21 cellular contexts compared by ENCODE assay signal in genomic region chr5:131392461-131393095, GRCh38.
DNase-seq lines count a peak whose midpoint lies in the region; ATAC-seq and TF ChIP-seq lines count a peak whose summit lies in the region.
"Had no signal": no experiment of that assay in that cellular context is flagged by ENCODE, and none has a peak within 500 bp of the region (broad histone marks: within the 10 kb centered on the region; RNA-seq: fewer than 3 reads in every experiment).

No MANE protein-coding gene starts in this region.

- H3K4me1 ChIP-seq in hepatocyte (ENCODE audit: insufficient read depth): no peaks in the 10 kb centered on the region
- H3K4me1 ChIP-seq: adrenal gland had no signal

- H3K79me2 ChIP-seq in hepatocyte: no peaks in the 10 kb centered on the region

- 90% methylated on average over 5 of the region's 5 CpGs for WGBS in hepatocyte (ENCODE audit: low lambda C conversion rate, missing lambda C conversion rate)

- H3K9me2 ChIP-seq in hepatocyte (replicated peaks; ENCODE audit: insufficient read depth): no peaks in the 10 kb centered on the region

- H3K9me3 Mint-ChIP-seq in activated T-cell treated with anti-CD3 and anti-CD28 coated beads, Interleukin-2, amount 50 U/mL, for 72 hours: no peaks in the 10 kb centered on the region
- H3K9me3 Mint-ChIP-seq in activated CD8-positive, alpha-beta T cell treated with anti-CD3 and anti-CD28 coated beads, Interleukin-2, amount 10 ng/mL, durations not matched to agents 7 days and 5 days (ENCODE audit: insufficient read depth): no peaks in the 10 kb centered on the region
- H3K9me3 Mint-ChIP-seq in stimulated activated naive CD8-positive, alpha-beta T cell treated with anti-CD3 and anti-CD28 coated beads, Interleukin-15, amount 100 ng/mL, for 72 hours: no peaks in the 10 kb centered on the region

- H3K36me3 Mint-ChIP-seq in activated T-cell treated with anti-CD3 and anti-CD28 coated beads, Interleukin-2, amount 50 U/mL, for 72 hours (ENCODE audit: insufficient read depth in 2 of 2): peaks cover 21 to 62% of the 10 kb centered on the region in 2 donors
- peaks cover 87% of the 10 kb centered on the region for H3K36me3 Mint-ChIP-seq in activated CD8-positive, alpha-beta T cell treated with anti-CD3 and anti-CD28 coated beads, Interleukin-2, amount 10 ng/mL, durations not matched to agents 7 days and 5 days (ENCODE audit: low read depth)

- peak overlapping the region; percentile 97 for H3K27ac Mint-ChIP-seq in activated T-cell treated with anti-CD3 and anti-CD28 coated beads, Interleukin-2, amount 50 U/mL, for 72 hours
- peak overlapping the region; percentile 87 for H3K27ac Mint-ChIP-seq in activated CD8-positive, alpha-beta T cell treated with anti-CD3 and anti-CD28 coated beads, Interleukin-2, amount 10 ng/mL, durations not matched to agents 7 days and 5 days
- H3K27ac Mint-ChIP-seq in stimulated activated naive CD8-positive, alpha-beta T cell treated with anti-CD3 and anti-CD28 coated beads, Interleukin-15, amount 100 ng/mL, for 72 hours: peak overlapping the region; percentile 22 to 93

- H4K20me1 ChIP-seq in hepatocyte (ENCODE audit: insufficient read depth, poor library complexity, severe bottlenecking): no peaks in the 10 kb centered on the region

- no peaks in the 10 kb centered on the region for H3K27me3 ChIP-seq in hepatocyte
- H3K27me3 ChIP-seq: adrenal gland, MG63, upper lobe of right lung had no signal

- peak overlapping the region in 1 of 2 donors; percentile 75 for H3K4me3 Mint-ChIP-seq in activated T-cell treated with anti-CD3 and anti-CD28 coated beads, Interleukin-2, amount 50 U/mL, for 72 hours
- H3K4me3 Mint-ChIP-seq in activated CD8-positive, alpha-beta T cell treated with anti-CD3 and anti-CD28 coated beads, Interleukin-2, amount 10 ng/mL, durations not matched to agents 7 days and 5 days: no peak overlapping the region
- no peak overlapping the region for H3K4me3 Mint-ChIP-seq in stimulated activated naive CD8-positive, alpha-beta T cell treated with anti-CD3 and anti-CD28 coated beads, Interleukin-15, amount 100 ng/mL, for 72 hours

- no peak for TF ChIP-seq CTCF in hepatocyte (IDR thresholded peaks at IDR 0.05; ENCODE audit: poor library complexity)

- H3K36me3 ChIP-seq in hepatocyte (replicated peaks; ENCODE audit: insufficient read depth, low read depth): no peaks in the 10 kb centered on the region
- H3K36me3 ChIP-seq: adrenal gland had no signal

- H3K4me1 Mint-ChIP-seq in activated T-cell treated with anti-CD3 and anti-CD28 coated beads, Interleukin-2, amount 50 U/mL, for 72 hours (ENCODE audit: low read depth): peaks cover 100% of the 10 kb centered on the region
- peaks cover 70% of the 10 kb centered on the region for H3K4me1 Mint-ChIP-seq in activated CD8-positive, alpha-beta T cell treated with anti-CD3 and anti-CD28 coated beads, Interleukin-2, amount 10 ng/mL, durations not matched to agents 7 days and 5 days (ENCODE audit: low read depth)
- H3K4me1 Mint-ChIP-seq in stimulated activated naive CD8-positive, alpha-beta T cell treated with anti-CD3 and anti-CD28 coated beads, Interleukin-15, amount 100 ng/mL, for 72 hours: peaks cover 92% of the 10 kb centered on the region

- H2AFZ ChIP-seq in hepatocyte: no peak overlapping the region

- H3K27ac ChIP-seq in hepatocyte: peak overlapping the region; percentile 68
- H3K27ac ChIP-seq: upper lobe of right lung had no signal

- no peak for DNase-seq in activated T-cell treated with anti-CD3 and anti-CD28 coated beads, Interleukin-2, amount 50 U/mL, for 72 hours
- DNase-seq in activated T-cell treated with anti-CD3 and anti-CD28 coated beads, Interleukin-2, amount 50 U/mL, for 1 hour: no peak
- DNase-seq in activated CD8-positive, alpha-beta T cell treated with anti-CD3 and anti-CD28 coated beads, Interleukin-2, amount 10 ng/mL, durations not matched to agents 7 days and 5 days: no peak
- DNase-seq in hepatocyte (ENCODE audit: low spot score) (no peak), NCI-H446 treated with DMSO at 0.1 percent for 48 hours (lab: John Stamatoyannopoulos, UW) (no peak), NCI-H2171 treated with DMSO at 0.1 percent for 48 hours (lab: John Stamatoyannopoulos, UW) (no peak), hepatic stellate cell (ENCODE audit: low spot score) (no peak)
- DNase-seq in stimulated activated naive CD8-positive, alpha-beta T cell treated with anti-CD3 and anti-CD28 coated beads, Interleukin-15, amount 100 ng/mL, for 72 hours: no peak
- DNase-seq: adrenal gland; Calu3; glutamatergic neuron; MG63; NCI-H187; NCI-H510A treated with DMSO at 0.1 percent for 48 hours; occipital lobe; PC-3; stimulated activated CD4-positive, alpha-beta T cell treated with anti-CD3 and anti-CD28 coated beads, Interleukin-2, amount 100 ng/mL, for 48 hours; stimulated activated CD8-positive, alpha-beta memory T cell treated with anti-CD3 and anti-CD28 coated beads, Interleukin-4, amount 100 ng/mL, for 48 hours; upper lobe of right lung had no signal

- no peak for ATAC-seq in activated T-cell treated with anti-CD3 and anti-CD28 coated beads, Interleukin-2, amount 50 U/mL, for 72 hours (replicated peaks in 1 of 2)
- ATAC-seq in activated CD8-positive, alpha-beta T cell treated with anti-CD3 and anti-CD28 coated beads, Interleukin-2, amount 10 ng/mL, durations not matched to agents 7 days and 5 days: no peak
- ATAC-seq in stimulated activated naive CD8-positive, alpha-beta T cell treated with anti-CD3 and anti-CD28 coated beads, Interleukin-15, amount 100 ng/mL, for 72 hours: no peak
- ATAC-seq: GM12878, PC-3, sciatic nerve, upper lobe of right lung had no signal

- H3K4me2 ChIP-seq in hepatocyte: no peak overlapping the region

- no peaks in the 10 kb centered on the region for H3K9me3 ChIP-seq in hepatocyte (ENCODE audit: low read depth)
- H3K9me3 ChIP-seq: adrenal gland, MG63, upper lobe of right lung had no signal

- POLR2A ChIA-PET in activated CD8-positive, alpha-beta T cell treated with anti-CD3 and anti-CD28 coated beads, Interleukin-2, amount 10 ng/mL, durations not matched to agents 7 days and 5 days (lab: Charles Lee): no interaction called here

- H3K27me3 Mint-ChIP-seq in activated T-cell treated with anti-CD3 and anti-CD28 coated beads, Interleukin-2, amount 50 U/mL, for 72 hours (ENCODE audit: low read depth): no peaks in the 10 kb centered on the region
- no peaks in the 10 kb centered on the region for H3K27me3 Mint-ChIP-seq in activated CD8-positive, alpha-beta T cell treated with anti-CD3 and anti-CD28 coated beads, Interleukin-2, amount 10 ng/mL, durations not matched to agents 7 days and 5 days (ENCODE audit: low read depth)
- no peaks in the 10 kb centered on the region for H3K27me3 Mint-ChIP-seq in stimulated activated naive CD8-positive, alpha-beta T cell treated with anti-CD3 and anti-CD28 coated beads, Interleukin-15, amount 100 ng/mL, for 72 hours

- CTCF ChIA-PET in activated CD8-positive, alpha-beta T cell treated with anti-CD3 and anti-CD28 coated beads, Interleukin-2, amount 10 ng/mL, durations not matched to agents 7 days and 5 days (lab: Charles Lee): interaction anchor here (1.8 to 2.4 kb wide), 3 partner anchors 10 to 107 kb away, joined by 3 to 19 read pairs (median 8); no protein-coding TSS in a partner anchor

- H3K4me3 ChIP-seq in hepatocyte: no peak overlapping the region
- H3K4me3 ChIP-seq: adrenal gland, GM12878, MG63, upper lobe of right lung had no signal
